9 cellular contexts compared by ENCODE assay signal in the genomic region with DNA sequence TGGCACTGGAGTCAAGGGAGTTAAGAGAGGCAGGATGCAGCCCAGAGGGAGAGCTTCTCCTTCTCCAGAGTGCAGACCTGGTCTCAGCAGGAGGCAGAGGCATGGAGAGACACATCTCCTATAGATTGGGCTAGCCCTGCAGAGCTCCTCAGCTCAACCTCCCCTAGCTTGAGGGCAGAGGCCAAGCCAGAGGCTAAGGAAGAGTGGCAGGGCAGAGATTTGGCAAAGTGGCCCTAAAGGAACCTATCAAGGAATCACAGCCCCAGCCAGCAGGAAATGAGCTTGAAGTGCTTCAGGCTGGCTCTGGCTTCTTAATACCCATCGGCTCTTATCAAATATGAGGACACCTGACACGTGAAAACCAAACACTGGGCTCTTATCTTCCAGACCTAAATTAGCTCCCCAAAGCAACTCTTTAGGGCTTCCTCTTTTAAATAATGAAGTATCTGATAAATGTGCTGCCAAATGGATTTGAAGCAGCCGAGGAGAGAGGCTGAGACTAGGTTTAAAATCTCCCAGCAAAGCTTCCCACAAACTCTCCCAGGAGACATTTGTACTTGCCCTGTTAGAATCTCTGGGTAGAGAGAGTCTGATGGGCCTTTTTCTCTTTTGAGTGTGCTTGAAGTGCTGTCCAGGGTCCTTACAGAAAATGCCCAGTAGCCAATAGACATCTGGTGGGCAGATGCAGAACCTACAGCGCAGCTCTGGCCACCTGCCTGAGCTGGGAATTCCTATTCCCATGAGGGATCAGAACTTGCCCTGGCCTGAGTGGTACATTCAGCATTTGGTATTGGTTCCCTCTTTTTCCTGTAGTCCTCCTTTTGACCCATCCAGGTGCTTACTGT.
DNase-seq lines count a peak whose midpoint lies in the region; ATAC-seq and TF ChIP-seq lines count a peak whose summit lies in the region.
"Had no signal": no experiment of that assay in that cellular context is flagged by ENCODE, and none has a peak within 500 bp of the region (broad histone marks: within the 10 kb centered on the region; RNA-seq: fewer than 3 reads in every experiment).

No MANE protein-coding gene starts in this region.

- WGBS in tibial nerve, 2 donors = 51 to 74% methylated on average over 4 of the region's 4 CpGs

- no peaks in the 10 kb centered on the region for H3K9me3 Mint-ChIP-seq in stimulated activated memory B cell treated with anti-CD40 and anti-IgM and Interleukin-4, amounts not matched to agents 10 μg/mL and 1 μg/mL and 100 μg/mL, for 72 hours
- no peaks in the 10 kb centered on the region for H3K9me3 Mint-ChIP-seq in activated T-helper 1 cell treated with anti-CD3 and anti-CD28 coated beads, Interleukin-12 subunit alpha, Interleukin-12 subunit beta, Interleukin-2, Interleukin-4 antibody, amounts not matched to agents 30 ng/mL and 10 ng/mL and 1 ng/mL, durations not matched to agents 14 hours and 24 hours and 36 hours

- no peak overlapping the region for H3K4me3 Mint-ChIP-seq in stimulated activated memory B cell treated with anti-CD40 and anti-IgM and Interleukin-4, amounts not matched to agents 10 μg/mL and 1 μg/mL and 100 μg/mL, for 72 hours
- no peak overlapping the region for H3K4me3 Mint-ChIP-seq in activated T-helper 1 cell treated with anti-CD3 and anti-CD28 coated beads, Interleukin-12 subunit alpha, Interleukin-12 subunit beta, Interleukin-2, Interleukin-4 antibody, amounts not matched to agents 30 ng/mL and 10 ng/mL and 1 ng/mL, durations not matched to agents 14 hours and 24 hours and 36 hours

- DNase-seq in DMS79 (lab: John Stamatoyannopoulos, UW) (peak; percentile 95), NCI-H1105 (lab: John Stamatoyannopoulos, UW) (peak; percentile 57), astrocyte of the spinal cord (ENCODE audit: low read depth, low spot score) (peak; percentile 49), left lobe of liver (ENCODE audit: low spot score) (no peak), tibial nerve (ENCODE audit: low spot score in 2 of 2) (no peak)
- DNase-seq in activated T-helper 1 cell treated with anti-CD3 and anti-CD28 coated beads, Interleukin-12 subunit alpha, Interleukin-12 subunit beta, Interleukin-2, Interleukin-4 antibody, amounts not matched to agents 30 ng/mL and 10 ng/mL and 1 ng/mL, durations not matched to agents 14 hours and 24 hours and 36 hours (ENCODE audit: low spot score) = no peak

- no peak overlapping the region for H3K27ac Mint-ChIP-seq in stimulated activated memory B cell treated with anti-CD40 and anti-IgM and Interleukin-4, amounts not matched to agents 10 μg/mL and 1 μg/mL and 100 μg/mL, for 72 hours
- no peak overlapping the region for H3K27ac Mint-ChIP-seq in activated T-helper 1 cell treated with anti-CD3 and anti-CD28 coated beads, Interleukin-12 subunit alpha, Interleukin-12 subunit beta, Interleukin-2, Interleukin-4 antibody, amounts not matched to agents 30 ng/mL and 10 ng/mL and 1 ng/mL, durations not matched to agents 14 hours and 24 hours and 36 hours

- no peaks in the 10 kb centered on the region for H3K36me3 ChIP-seq in tibial nerve

- H3K9me3 ChIP-seq in tibial nerve = no peaks in the 10 kb centered on the region

- TF ChIP-seq POLR2A in tibial nerve (IDR thresholded peaks at IDR 0.05) = no peak

- no peak overlapping the region for H3K4me3 ChIP-seq in astrocyte of the spinal cord (ENCODE audit: low read depth, low read length)
- H3K4me3 ChIP-seq in tibial nerve = no peak overlapping the region

- peak; percentile 26 for ATAC-seq in left lobe of liver
- ATAC-seq in stimulated activated memory B cell treated with anti-CD40 and anti-IgM and Interleukin-4, amounts not matched to agents 10 μg/mL and 1 μg/mL and 100 μg/mL, for 72 hours = no peak
- no peak for ATAC-seq in GM18909 (IDR thresholded peaks at IDR 0.05; ENCODE audit: poor library complexity, unreplicated experiment)

- H3K27ac ChIP-seq in tibial nerve = no peak overlapping the region
- H3K27ac ChIP-seq: epithelial cell of prostate had no signal

- intact Hi-C loops in activated T-helper 1 cell treated with anti-CD3 and anti-CD28 coated beads, Interleukin-12 subunit alpha, Interleukin-12 subunit beta, Interleukin-2, Interleukin-4 antibody, amounts not matched to agents 30 ng/mL and 10 ng/mL and 1 ng/mL, durations not matched to agents 14 hours and 24 hours and 36 hours (cut with micrococcal nuclease) = no loop called here

- no peaks in the 10 kb centered on the region for H3K27me3 Mint-ChIP-seq in stimulated activated memory B cell treated with anti-CD40 and anti-IgM and Interleukin-4, amounts not matched to agents 10 μg/mL and 1 μg/mL and 100 μg/mL, for 72 hours
- H3K27me3 Mint-ChIP-seq in activated T-helper 1 cell treated with anti-CD3 and anti-CD28 coated beads, Interleukin-12 subunit alpha, Interleukin-12 subunit beta, Interleukin-2, Interleukin-4 antibody, amounts not matched to agents 30 ng/mL and 10 ng/mL and 1 ng/mL, durations not matched to agents 14 hours and 24 hours and 36 hours (ENCODE audit: insufficient read depth) = peaks cover 4% of the 10 kb centered on the region

- no peak for TF ChIP-seq EP300 in tibial nerve (IDR thresholded peaks at IDR 0.05)

- H3K27me3 ChIP-seq in tibial nerve = no peaks in the 10 kb centered on the region

- no peaks in the 10 kb centered on the region for H3K4me1 Mint-ChIP-seq in stimulated activated memory B cell treated with anti-CD40 and anti-IgM and Interleukin-4, amounts not matched to agents 10 μg/mL and 1 μg/mL and 100 μg/mL, for 72 hours
- no peaks in the 10 kb centered on the region for H3K4me1 Mint-ChIP-seq in activated T-helper 1 cell treated with anti-CD3 and anti-CD28 coated beads, Interleukin-12 subunit alpha, Interleukin-12 subunit beta, Interleukin-2, Interleukin-4 antibody, amounts not matched to agents 30 ng/mL and 10 ng/mL and 1 ng/mL, durations not matched to agents 14 hours and 24 hours and 36 hours (ENCODE audit: low read depth)

- H3K36me3 Mint-ChIP-seq in stimulated activated memory B cell treated with anti-CD40 and anti-IgM and Interleukin-4, amounts not matched to agents 10 μg/mL and 1 μg/mL and 100 μg/mL, for 72 hours = no peaks in the 10 kb centered on the region
- no peaks in the 10 kb centered on the region for H3K36me3 Mint-ChIP-seq in activated T-helper 1 cell treated with anti-CD3 and anti-CD28 coated beads, Interleukin-12 subunit alpha, Interleukin-12 subunit beta, Interleukin-2, Interleukin-4 antibody, amounts not matched to agents 30 ng/mL and 10 ng/mL and 1 ng/mL, durations not matched to agents 14 hours and 24 hours and 36 hours (ENCODE audit: low read depth)

- in situ Hi-C loops in astrocyte of the spinal cord (cut with HindIII; ENCODE audit: low sequenced_read_pairs) = no loop called here

- H3K4me1 ChIP-seq in tibial nerve = no peaks in the 10 kb centered on the region

- peak; percentile 39 for TF ChIP-seq CTCF in astrocyte of the spinal cord (IDR thresholded peaks at IDR 0.05; ENCODE audit: low read depth, low read length)
- no peak for TF ChIP-seq CTCF in tibial nerve (IDR thresholded peaks at IDR 0.05)

Comparison
In these comparisons a context has a peak if more than half of its experiments do, and no peak if none do; other contexts are left out.
1. DNase-seq: peak in DMS79 (single experiment), NCI-H1105 (single experiment) and astrocyte of the spinal cord (single experiment); none in left lobe of liver (single experiment), tibial nerve (0 of 2) and activated T-helper 1 cell treated with anti-CD3 and anti-CD28 coated beads, Interleukin-12 subunit alpha, Interleukin-12 subunit beta, Interleukin-2, Interleukin-4 antibody, amounts not matched to agents 30 ng/mL and 10 ng/mL and 1 ng/mL, durations not matched to agents 14 hours and 24 hours and 36 hours (single experiment).